29 cellular contexts compared by ENCODE assay signal in genomic region chr17:75004371-75004770, GRCh38. TPM values are rescaled to one million over a fixed set of nuclear protein-coding genes. Genes with fewer than 3 reads are reported as not detected.
"Had no signal": no experiment of that assay in that cellular context is flagged by ENCODE, and none has a peak within 500 bp of the region (broad histone marks: within the 10 kb centered on the region; RNA-seq: fewer than 3 reads in every experiment).

No MANE protein-coding gene starts in this region.

- H3K27me3 ChIP-seq: neural progenitor cell, ovary, right lobe of liver, sigmoid colon, suprapubic skin, testis, tibial artery, transverse colon, upper lobe of right lung, uterus had no signal

- H3K36me3 ChIP-seq: neural progenitor cell, ovary, transverse colon, uterus had no signal

- H3K4me1 Mint-ChIP-seq: naive thymus-derived CD8-positive, alpha-beta T cell; nephron progenitor cell; neural progenitor cell; stimulated activated effector memory CD8-positive, alpha-beta T cell treated with anti-CD3 and anti-CD28 coated beads, Interleukin-12 subunit alpha, Interleukin-12 subunit beta, amount 100 ng/mL, for 72 hours had no signal

- H3K9me3 Mint-ChIP-seq: naive thymus-derived CD8-positive, alpha-beta T cell; natural killer cell treated with Interleukin-12 subunit alpha and Interleukin-12 subunit beta and Interleukin-15 and Interleukin-18, amount 100 ng/mL, for 72 hours; nephron progenitor cell; neural progenitor cell; stimulated activated effector memory CD8-positive, alpha-beta T cell treated with anti-CD3 and anti-CD28 coated beads, Interleukin-12 subunit alpha, Interleukin-12 subunit beta, amount 100 ng/mL, for 72 hours; stimulated activated naive CD8-positive, alpha-beta T cell treated with anti-CD3 and anti-CD28 coated beads, Interleukin-15, amount 100 ng/mL, for 72 hours; type B pancreatic cell had no signal

- ATAC-seq: naive thymus-derived CD8-positive, alpha-beta T cell; natural killer cell treated with Interleukin-12 subunit alpha and Interleukin-12 subunit beta and Interleukin-15 and Interleukin-18, amount 100 ng/mL, for 72 hours; psoas muscle; stimulated activated effector memory CD8-positive, alpha-beta T cell treated with anti-CD3 and anti-CD28 coated beads, Interleukin-12 subunit alpha, Interleukin-12 subunit beta, amount 100 ng/mL, for 72 hours; stimulated activated naive CD8-positive, alpha-beta T cell treated with anti-CD3 and anti-CD28 coated beads, Interleukin-15, amount 100 ng/mL, for 72 hours; stimulated activated naive CD8-positive, alpha-beta T cell treated with anti-CD3 and anti-CD28 coated beads, Interleukin-15, Interleukin-2, amounts not matched to agents 100 U/mL and 50 U/mL, for 24 hours had no signal

- H3K36me3 Mint-ChIP-seq: naive thymus-derived CD8-positive, alpha-beta T cell; natural killer cell treated with Interleukin-12 subunit alpha and Interleukin-12 subunit beta and Interleukin-15 and Interleukin-18, amount 100 ng/mL, for 72 hours; stimulated activated effector memory CD8-positive, alpha-beta T cell treated with anti-CD3 and anti-CD28 coated beads, Interleukin-12 subunit alpha, Interleukin-12 subunit beta, amount 100 ng/mL, for 72 hours had no signal

- H2AFZ ChIP-seq: neural progenitor cell, parathyroid adenoma had no signal

- H3K27me3 Mint-ChIP-seq: progenitor cell of endocrine pancreas; stimulated activated naive CD8-positive, alpha-beta T cell treated with anti-CD3 and anti-CD28 coated beads, Interleukin-15, amount 100 ng/mL, for 72 hours; type B pancreatic cell had no signal

- H3K27ac ChIP-seq: neural progenitor cell, ovary, parathyroid adenoma, psoas muscle, right lobe of liver, sigmoid colon, suprapubic skin, testis, tibial artery, transverse colon, upper lobe of right lung, uterus had no signal

- H3K4me3 Mint-ChIP-seq: naive thymus-derived CD8-positive, alpha-beta T cell; natural killer cell treated with Interleukin-12 subunit alpha and Interleukin-12 subunit beta and Interleukin-15 and Interleukin-18, amount 100 ng/mL, for 72 hours; nephron progenitor cell; neural progenitor cell; stimulated activated effector memory CD8-positive, alpha-beta T cell treated with anti-CD3 and anti-CD28 coated beads, Interleukin-12 subunit alpha, Interleukin-12 subunit beta, amount 100 ng/mL, for 72 hours; stimulated activated naive CD8-positive, alpha-beta T cell treated with anti-CD3 and anti-CD28 coated beads, Interleukin-15, amount 100 ng/mL, for 72 hours; type B pancreatic cell had no signal

- H3K4me3 ChIP-seq: neural progenitor cell, ovary, psoas muscle, right lobe of liver, sigmoid colon, suprapubic skin, tibial artery, transverse colon, upper lobe of right lung, uterus had no signal

- H3K4me1 ChIP-seq: neural progenitor cell, parathyroid adenoma, psoas muscle, right lobe of liver, sigmoid colon, tibial artery, upper lobe of right lung, uterus had no signal

- H3K4me2 ChIP-seq: neural progenitor cell had no signal

- H3K9ac ChIP-seq: neural progenitor cell, parathyroid adenoma had no signal

- H3K27ac Mint-ChIP-seq: naive thymus-derived CD8-positive, alpha-beta T cell; natural killer cell treated with Interleukin-12 subunit alpha and Interleukin-12 subunit beta and Interleukin-15 and Interleukin-18, amount 100 ng/mL, for 72 hours; nephron progenitor cell; neural progenitor cell; progenitor cell of endocrine pancreas; stimulated activated effector memory CD8-positive, alpha-beta T cell treated with anti-CD3 and anti-CD28 coated beads, Interleukin-12 subunit alpha, Interleukin-12 subunit beta, amount 100 ng/mL, for 72 hours; type B pancreatic cell had no signal

- DNase-seq: naive thymus-derived CD8-positive, alpha-beta T cell; nephron progenitor cell; occipital lobe; ovary; right cardiac atrium; right lobe of liver; sigmoid colon; small intestine; stimulated activated CD4-positive, alpha-beta T cell treated with anti-CD3 and anti-CD28 coated beads, Interleukin-15, amount 100 ng/mL, for 24 hours; stimulated activated CD4-positive, alpha-beta T cell treated with anti-CD3 and anti-CD28 coated beads, Interleukin-2, amount 100 ng/mL, for 24 hours; stimulated activated CD4-positive, alpha-beta T cell treated with anti-CD3 and anti-CD28 coated beads, Interleukin-2, amount 100 ng/mL, for 48 hours; stimulated activated CD4-positive, alpha-beta T cell treated with anti-CD3 and anti-CD28 coated beads, Interleukin-4, amount 100 ng/mL, for 24 hours; stimulated activated naive CD4-positive, alpha-beta T cell; stimulated activated naive CD8-positive, alpha-beta T cell treated with anti-CD3 and anti-CD28 coated beads, Interleukin-15, amount 100 ng/mL, for 72 hours; stimulated activated naive CD8-positive, alpha-beta T cell treated with anti-CD3 and anti-CD28 coated beads, Interleukin-15, Interleukin-2, amounts not matched to agents 100 U/mL and 50 U/mL, for 24 hours; substantia nigra; tibial artery; transverse colon; upper lobe of right lung; uterus had no signal

- H3K9me3 ChIP-seq: ovary, psoas muscle, right lobe of liver, sigmoid colon, suprapubic skin, testis, tibial artery, transverse colon, upper lobe of right lung, uterus had no signal

RNA-seq across cellular contexts. Expression of gene CDR2L, which starts 16.9 kb away (rescaled TPM):
- polyA plus RNA-seq: naive thymus-derived CD8-positive, alpha-beta T cell had no signal
